Comparison of ENCODE assay signal across 1 cellular context in the genomic region with DNA sequence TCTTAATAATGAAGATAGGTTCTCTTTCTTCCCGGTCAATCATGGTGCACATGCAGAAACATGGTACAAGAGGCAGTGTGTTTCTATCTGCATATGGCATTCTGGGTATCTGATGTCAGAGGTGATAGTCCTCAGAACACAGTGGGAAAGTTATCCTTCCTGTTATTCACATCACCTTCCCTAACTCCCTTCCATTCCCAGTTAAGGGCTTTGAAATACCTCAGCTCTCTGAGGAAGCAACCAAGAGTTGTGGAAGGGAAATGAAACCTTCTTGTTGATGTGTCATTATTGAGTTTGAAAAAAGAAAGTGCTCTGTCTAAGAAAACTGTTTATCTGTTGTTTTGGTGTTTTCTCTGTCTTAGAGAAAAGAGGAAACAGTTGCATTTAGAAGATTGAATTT.
A peak's percentile ranks its signal among the peaks of the same experiment; 100 is the strongest.
TF ChIP-seq lines count a peak whose summit lies in the region.

No MANE protein-coding gene starts in this region.

TF ChIP-seq in GM12878, 131 proteins besides CTCF, POLR2A, EP300 and RAD21:
- TF ChIP-seq, protein P1, sequence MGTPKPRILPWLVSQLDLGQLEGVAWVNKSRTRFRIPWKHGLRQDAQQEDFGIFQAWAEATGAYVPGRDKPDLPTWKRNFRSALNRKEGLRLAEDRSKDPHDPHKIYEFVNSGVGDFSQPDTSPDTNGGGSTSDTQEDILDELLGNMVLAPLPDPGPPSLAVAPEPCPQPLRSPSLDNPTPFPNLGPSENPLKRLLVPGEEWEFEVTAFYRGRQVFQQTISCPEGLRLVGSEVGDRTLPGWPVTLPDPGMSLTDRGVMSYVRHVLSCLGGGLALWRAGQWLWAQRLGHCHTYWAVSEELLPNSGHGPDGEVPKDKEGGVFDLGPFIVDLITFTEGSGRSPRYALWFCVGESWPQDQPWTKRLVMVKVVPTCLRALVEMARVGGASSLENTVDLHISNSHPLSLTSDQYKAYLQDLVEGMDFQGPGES (IDR thresholded peaks at IDR 0.05), result no peak
- TF ChIP-seq EED (IDR thresholded peaks at IDR 0.05; ENCODE audit: low read depth), result peak; percentile 57; the same call in 1 of the 2 replicates
- TF ChIP-seq SP1 (IDR thresholded peaks at IDR 0.05; ENCODE audit: low read depth, low read length), result no peak
- TF ChIP-seq CEBPB (IDR thresholded peaks at IDR 0.05; ENCODE audit: borderline replicate concordance in 1 of 2, low read depth in 2 of 2, low read length in 2 of 2), result no peak
- no peak for TF ChIP-seq DPF2 (IDR thresholded peaks at IDR 0.05)
- TF ChIP-seq, protein P2, sequence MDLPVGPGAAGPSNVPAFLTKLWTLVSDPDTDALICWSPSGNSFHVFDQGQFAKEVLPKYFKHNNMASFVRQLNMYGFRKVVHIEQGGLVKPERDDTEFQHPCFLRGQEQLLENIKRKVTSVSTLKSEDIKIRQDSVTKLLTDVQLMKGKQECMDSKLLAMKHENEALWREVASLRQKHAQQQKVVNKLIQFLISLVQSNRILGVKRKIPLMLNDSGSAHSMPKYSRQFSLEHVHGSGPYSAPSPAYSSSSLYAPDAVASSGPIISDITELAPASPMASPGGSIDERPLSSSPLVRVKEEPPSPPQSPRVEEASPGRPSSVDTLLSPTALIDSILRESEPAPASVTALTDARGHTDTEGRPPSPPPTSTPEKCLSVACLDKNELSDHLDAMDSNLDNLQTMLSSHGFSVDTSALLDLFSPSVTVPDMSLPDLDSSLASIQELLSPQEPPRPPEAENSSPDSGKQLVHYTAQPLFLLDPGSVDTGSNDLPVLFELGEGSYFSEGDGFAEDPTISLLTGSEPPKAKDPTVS (IDR thresholded peaks at IDR 0.05; ENCODE audit: low read depth, low read length), result no peak
- TF ChIP-seq NFIC (IDR thresholded peaks at IDR 0.05; ENCODE audit: low read depth, low read length), result peak; percentile 55; the same call in 1 of the 2 replicates
- no peak for TF ChIP-seq ZNF24 (IDR thresholded peaks at IDR 0.05)
- TF ChIP-seq, protein P3, sequence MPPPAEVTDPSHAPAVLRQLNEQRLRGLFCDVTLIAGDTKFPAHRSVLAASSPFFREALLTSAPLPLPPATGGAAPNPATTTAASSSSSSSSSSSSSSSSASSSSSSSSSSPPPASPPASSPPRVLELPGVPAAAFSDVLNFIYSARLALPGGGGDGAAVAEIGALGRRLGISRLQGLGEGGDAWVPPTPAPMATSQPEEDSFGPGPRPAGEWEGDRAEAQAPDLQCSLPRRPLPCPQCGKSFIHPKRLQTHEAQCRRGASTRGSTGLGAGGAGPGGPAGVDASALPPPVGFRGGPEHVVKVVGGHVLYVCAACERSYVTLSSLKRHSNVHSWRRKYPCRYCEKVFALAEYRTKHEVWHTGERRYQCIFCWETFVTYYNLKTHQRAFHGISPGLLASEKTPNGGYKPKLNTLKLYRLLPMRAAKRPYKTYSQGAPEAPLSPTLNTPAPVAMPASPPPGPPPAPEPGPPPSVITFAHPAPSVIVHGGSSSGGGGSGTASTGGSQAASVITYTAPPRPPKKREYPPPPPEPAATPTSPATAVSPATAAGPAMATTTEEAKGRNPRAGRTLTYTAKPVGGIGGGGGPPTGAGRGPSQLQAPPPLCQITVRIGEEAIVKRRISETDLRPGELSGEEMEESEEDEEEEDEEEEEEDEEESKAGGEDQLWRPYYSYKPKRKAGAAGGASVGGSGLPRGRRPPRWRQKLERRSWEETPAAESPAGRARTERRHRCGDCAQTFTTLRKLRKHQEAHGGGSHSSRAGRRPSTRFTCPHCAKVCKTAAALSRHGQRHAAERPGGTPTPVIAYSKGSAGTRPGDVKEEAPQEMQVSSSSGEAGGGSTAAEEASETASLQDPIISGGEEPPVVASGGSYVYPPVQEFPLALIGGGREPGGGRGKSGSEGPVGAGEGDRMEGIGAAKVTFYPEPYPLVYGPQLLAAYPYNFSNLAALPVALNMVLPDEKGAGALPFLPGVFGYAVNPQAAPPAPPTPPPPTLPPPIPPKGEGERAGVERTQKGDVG (CRISPR knock-in tag; IDR thresholded peaks at IDR 0.05), result no peak
- no peak for TF ChIP-seq RUNX3 (IDR thresholded peaks at IDR 0.05; ENCODE audit: low read length)
- TF ChIP-seq SPI1 (IDR thresholded peaks at IDR 0.05; ENCODE audit: borderline replicate concordance, insufficient read depth, low read depth, low read length), result peak; percentile 81
- TF ChIP-seq IKZF2 (IDR thresholded peaks at IDR 0.05), result 0 out of 4 replicates have a peak, but pooled peaks of 1 of the 2 experiments have one; percentile 27
- TF ChIP-seq JUNB (IDR thresholded peaks at IDR 0.05), result peak; percentile 6; the same call in 1 of the 2 replicates
